2 cellular contexts compared by ENCODE assay signal in the genomic region with DNA sequence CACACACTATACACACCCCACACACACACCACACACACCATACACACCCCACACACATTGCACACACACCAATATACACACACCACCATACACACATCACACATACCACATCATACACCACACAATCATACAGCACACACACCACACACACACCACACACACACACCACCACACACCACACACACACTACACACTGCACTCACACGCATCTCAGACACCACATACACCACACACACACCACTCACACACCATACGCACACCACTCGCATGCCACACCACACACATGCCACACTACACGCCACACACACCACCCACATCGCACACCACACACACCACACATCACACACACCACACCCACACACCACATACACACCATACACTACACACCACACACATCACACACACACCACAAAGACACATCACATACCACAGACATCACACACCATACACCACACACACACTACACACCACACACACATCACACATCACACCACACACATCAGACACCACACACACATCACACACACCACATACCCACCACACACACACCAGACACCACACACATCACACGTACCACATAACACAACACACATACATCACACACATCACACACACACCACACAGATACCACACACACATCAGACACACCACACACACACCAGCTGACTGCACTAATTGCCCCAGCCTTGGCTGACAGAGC.
TF ChIP-seq lines count a peak whose summit lies in the region.

No MANE protein-coding gene starts in this region.

TF ChIP-seq in HepG2, 621 proteins besides CTCF, POLR2A, EP300 and RAD21 (continues in another document):
- TF ChIP-seq IRF2 (CRISPR knock-in tag; IDR thresholded peaks at IDR 0.05): no peak
- no peak for TF ChIP-seq ZNF12 (CRISPR knock-in tag; IDR thresholded peaks at IDR 0.05)
- TF ChIP-seq RAD51 (IDR thresholded peaks at IDR 0.05; ENCODE audit: borderline replicate concordance): peak; percentile 11; the same call in 1 of the 2 replicates
- TF ChIP-seq, protein P1, sequence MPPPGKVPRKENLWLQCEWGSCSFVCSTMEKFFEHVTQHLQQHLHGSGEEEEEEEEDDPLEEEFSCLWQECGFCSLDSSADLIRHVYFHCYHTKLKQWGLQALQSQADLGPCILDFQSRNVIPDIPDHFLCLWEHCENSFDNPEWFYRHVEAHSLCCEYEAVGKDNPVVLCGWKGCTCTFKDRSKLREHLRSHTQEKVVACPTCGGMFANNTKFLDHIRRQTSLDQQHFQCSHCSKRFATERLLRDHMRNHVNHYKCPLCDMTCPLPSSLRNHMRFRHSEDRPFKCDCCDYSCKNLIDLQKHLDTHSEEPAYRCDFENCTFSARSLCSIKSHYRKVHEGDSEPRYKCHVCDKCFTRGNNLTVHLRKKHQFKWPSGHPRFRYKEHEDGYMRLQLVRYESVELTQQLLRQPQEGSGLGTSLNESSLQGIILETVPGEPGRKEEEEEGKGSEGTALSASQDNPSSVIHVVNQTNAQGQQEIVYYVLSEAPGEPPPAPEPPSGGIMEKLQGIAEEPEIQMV (CRISPR knock-in tag; IDR thresholded peaks at IDR 0.05; ENCODE audit: low read depth): no peak
- TF ChIP-seq AGO1 (IDR thresholded peaks at IDR 0.05; ENCODE audit: low read depth, low read length, poor library complexity, severe bottlenecking): no peak
- TF ChIP-seq ZNF746 (CRISPR knock-in tag; IDR thresholded peaks at IDR 0.05): no peak
- TF ChIP-seq ZNF713 (CRISPR knock-in tag; IDR thresholded peaks at IDR 0.05): no peak
- TF ChIP-seq PHB2 (IDR thresholded peaks at IDR 0.05; ENCODE audit: partially characterized antibody): peak; percentile 85
- no peak for TF ChIP-seq ZSCAN25 (CRISPR knock-in tag; IDR thresholded peaks at IDR 0.05)
- TF ChIP-seq, protein P2, sequence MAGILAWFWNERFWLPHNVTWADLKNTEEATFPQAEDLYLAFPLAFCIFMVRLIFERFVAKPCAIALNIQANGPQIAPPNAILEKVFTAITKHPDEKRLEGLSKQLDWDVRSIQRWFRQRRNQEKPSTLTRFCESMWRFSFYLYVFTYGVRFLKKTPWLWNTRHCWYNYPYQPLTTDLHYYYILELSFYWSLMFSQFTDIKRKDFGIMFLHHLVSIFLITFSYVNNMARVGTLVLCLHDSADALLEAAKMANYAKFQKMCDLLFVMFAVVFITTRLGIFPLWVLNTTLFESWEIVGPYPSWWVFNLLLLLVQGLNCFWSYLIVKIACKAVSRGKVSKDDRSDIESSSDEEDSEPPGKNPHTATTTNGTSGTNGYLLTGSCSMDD (CRISPR knock-in tag; IDR thresholded peaks at IDR 0.05): no peak
- TF ChIP-seq RELA (CRISPR knock-in tag; IDR thresholded peaks at IDR 0.05): no peak
- TF ChIP-seq, protein P3, sequence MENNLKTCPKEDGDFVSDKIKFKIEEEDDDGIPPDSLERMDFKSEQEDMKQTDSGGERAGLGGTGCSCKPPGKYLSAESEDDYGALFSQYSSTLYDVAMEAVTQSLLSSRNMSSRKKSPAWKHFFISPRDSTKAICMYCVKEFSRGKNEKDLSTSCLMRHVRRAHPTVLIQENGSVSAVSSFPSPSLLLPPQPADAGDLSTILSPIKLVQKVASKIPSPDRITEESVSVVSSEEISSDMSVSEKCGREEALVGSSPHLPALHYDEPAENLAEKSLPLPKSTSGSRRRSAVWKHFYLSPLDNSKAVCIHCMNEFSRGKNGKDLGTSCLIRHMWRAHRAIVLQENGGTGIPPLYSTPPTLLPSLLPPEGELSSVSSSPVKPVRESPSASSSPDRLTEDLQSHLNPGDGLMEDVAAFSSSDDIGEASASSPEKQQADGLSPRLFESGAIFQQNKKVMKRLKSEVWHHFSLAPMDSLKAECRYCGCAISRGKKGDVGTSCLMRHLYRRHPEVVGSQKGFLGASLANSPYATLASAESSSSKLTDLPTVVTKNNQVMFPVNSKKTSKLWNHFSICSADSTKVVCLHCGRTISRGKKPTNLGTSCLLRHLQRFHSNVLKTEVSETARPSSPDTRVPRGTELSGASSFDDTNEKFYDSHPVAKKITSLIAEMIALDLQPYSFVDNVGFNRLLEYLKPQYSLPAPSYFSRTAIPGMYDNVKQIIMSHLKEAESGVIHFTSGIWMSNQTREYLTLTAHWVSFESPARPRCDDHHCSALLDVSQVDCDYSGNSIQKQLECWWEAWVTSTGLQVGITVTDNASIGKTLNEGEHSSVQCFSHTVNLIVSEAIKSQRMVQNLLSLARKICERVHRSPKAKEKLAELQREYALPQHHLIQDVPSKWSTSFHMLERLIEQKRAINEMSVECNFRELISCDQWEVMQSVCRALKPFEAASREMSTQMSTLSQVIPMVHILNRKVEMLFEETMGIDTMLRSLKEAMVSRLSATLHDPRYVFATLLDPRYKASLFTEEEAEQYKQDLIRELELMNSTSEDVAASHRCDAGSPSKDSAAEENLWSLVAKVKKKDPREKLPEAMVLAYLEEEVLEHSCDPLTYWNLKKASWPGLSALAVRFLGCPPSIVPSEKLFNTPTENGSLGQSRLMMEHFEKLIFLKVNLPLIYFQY (CRISPR knock-in tag; IDR thresholded peaks at IDR 0.05; ENCODE audit: borderline replicate concordance): no peak
- TF ChIP-seq NKX3-1 (CRISPR knock-in tag; IDR thresholded peaks at IDR 0.05): no peak
- no peak for TF ChIP-seq ZNF333 (CRISPR knock-in tag; IDR thresholded peaks at IDR 0.05; ENCODE audit: borderline replicate concordance)
- TF ChIP-seq ADNP (CRISPR knock-in tag; IDR thresholded peaks at IDR 0.05): no peak
- TF ChIP-seq, protein P4, sequence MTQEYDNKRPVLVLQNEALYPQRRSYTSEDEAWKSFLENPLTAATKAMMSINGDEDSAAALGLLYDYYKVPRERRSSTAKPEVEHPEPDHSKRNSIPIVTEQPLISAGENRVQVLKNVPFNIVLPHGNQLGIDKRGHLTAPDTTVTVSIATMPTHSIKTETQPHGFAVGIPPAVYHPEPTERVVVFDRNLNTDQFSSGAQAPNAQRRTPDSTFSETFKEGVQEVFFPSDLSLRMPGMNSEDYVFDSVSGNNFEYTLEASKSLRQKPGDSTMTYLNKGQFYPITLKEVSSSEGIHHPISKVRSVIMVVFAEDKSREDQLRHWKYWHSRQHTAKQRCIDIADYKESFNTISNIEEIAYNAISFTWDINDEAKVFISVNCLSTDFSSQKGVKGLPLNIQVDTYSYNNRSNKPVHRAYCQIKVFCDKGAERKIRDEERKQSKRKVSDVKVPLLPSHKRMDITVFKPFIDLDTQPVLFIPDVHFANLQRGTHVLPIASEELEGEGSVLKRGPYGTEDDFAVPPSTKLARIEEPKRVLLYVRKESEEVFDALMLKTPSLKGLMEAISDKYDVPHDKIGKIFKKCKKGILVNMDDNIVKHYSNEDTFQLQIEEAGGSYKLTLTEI (CRISPR knock-in tag; conservative IDR thresholded peaks at IDR 0.05): no peak
- TF ChIP-seq ZSCAN12 (CRISPR knock-in tag; IDR thresholded peaks at IDR 0.05): no peak
- TF ChIP-seq, protein P5, sequence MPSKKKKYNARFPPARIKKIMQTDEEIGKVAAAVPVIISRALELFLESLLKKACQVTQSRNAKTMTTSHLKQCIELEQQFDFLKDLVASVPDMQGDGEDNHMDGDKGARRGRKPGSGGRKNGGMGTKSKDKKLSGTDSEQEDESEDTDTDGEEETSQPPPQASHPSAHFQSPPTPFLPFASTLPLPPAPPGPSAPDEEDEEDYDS (CRISPR knock-in tag; IDR thresholded peaks at IDR 0.05): no peak
- no peak for TF ChIP-seq CAMTA2 (CRISPR knock-in tag; IDR thresholded peaks at IDR 0.05; ENCODE audit: borderline replicate concordance)
- TF ChIP-seq HOXA9 (CRISPR knock-in tag; IDR thresholded peaks at IDR 0.05; ENCODE audit: borderline replicate concordance): peak; percentile 46; the same call in 1 of the 2 replicates
- TF ChIP-seq ZNF672 (CRISPR knock-in tag; IDR thresholded peaks at IDR 0.05): no peak
- no peak for TF ChIP-seq DNMT1 (CRISPR knock-in tag; IDR thresholded peaks at IDR 0.05)

TF ChIP-seq in GM12878, 131 proteins besides CTCF, POLR2A, EP300 and RAD21:
- TF ChIP-seq POU2F2 (IDR thresholded peaks at IDR 0.05; ENCODE audit: borderline replicate concordance, low read depth, low read length) (no peak), RELA (IDR thresholded peaks at IDR 0.05; ENCODE audit: borderline replicate concordance, partially characterized antibody) (no peak), MYB (IDR thresholded peaks at IDR 0.05; ENCODE audit: borderline replicate concordance, low read depth, low read length) (no peak), NR2C2 (IDR thresholded peaks at IDR 0.05; ENCODE audit: borderline replicate concordance, control insufficient read depth, insufficient read length, low read depth) (no peak), TAF1 (IDR thresholded peaks at IDR 0.05; ENCODE audit: borderline replicate concordance, low read depth, low read length) (no peak), NFYA (IDR thresholded peaks at IDR 0.05; ENCODE audit: borderline replicate concordance, low read depth, low read length) (no peak)
- TF ChIP-seq, protein P6, sequence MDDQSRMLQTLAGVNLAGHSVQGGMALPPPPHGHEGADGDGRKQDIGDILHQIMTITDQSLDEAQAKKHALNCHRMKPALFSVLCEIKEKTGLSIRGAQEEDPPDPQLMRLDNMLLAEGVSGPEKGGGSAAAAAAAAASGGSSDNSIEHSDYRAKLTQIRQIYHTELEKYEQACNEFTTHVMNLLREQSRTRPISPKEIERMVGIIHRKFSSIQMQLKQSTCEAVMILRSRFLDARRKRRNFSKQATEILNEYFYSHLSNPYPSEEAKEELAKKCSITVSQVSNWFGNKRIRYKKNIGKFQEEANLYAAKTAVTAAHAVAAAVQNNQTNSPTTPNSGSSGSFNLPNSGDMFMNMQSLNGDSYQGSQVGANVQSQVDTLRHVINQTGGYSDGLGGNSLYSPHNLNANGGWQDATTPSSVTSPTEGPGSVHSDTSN (IDR thresholded peaks at IDR 0.05; ENCODE audit: insufficient replicate concordance, low read depth, low read length): peak; percentile 3
- TF ChIP-seq, protein P7, sequence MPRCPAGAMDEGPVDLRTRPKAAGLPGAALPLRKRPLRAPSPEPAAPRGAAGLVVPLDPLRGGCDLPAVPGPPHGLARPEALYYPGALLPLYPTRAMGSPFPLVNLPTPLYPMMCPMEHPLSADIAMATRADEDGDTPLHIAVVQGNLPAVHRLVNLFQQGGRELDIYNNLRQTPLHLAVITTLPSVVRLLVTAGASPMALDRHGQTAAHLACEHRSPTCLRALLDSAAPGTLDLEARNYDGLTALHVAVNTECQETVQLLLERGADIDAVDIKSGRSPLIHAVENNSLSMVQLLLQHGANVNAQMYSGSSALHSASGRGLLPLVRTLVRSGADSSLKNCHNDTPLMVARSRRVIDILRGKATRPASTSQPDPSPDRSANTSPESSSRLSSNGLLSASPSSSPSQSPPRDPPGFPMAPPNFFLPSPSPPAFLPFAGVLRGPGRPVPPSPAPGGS (IDR thresholded peaks at IDR 0.05; ENCODE audit: borderline replicate concordance, insufficient read depth, low read depth, low read length, poor library complexity, severe bottlenecking): peak; percentile 60
